ENCODE assay signal across 30 cellular contexts in the genomic region with DNA sequence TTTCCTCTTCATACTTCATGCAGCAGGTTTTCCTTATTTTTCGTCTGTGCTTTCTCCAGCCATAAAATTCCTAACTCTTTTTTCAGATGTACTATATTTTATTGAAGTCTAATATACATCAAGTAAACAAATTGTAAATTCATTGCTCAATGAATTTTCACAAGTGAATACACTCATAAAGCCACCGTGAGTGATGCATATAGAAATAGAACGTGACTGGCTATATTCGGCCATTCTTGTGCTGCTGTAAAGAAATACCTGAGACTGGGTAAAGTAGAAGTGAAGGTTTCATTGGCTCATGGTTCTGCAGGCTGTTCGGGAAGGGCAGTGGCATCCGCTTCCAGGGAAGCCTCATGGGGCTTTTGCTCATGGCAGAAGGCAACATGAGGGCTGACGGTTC.
"Had no signal": no experiment of that assay in that cellular context is flagged by ENCODE, and none has a peak within 500 bp of the region (broad histone marks: within the 10 kb centered on the region; RNA-seq: fewer than 3 reads in every experiment).

No MANE protein-coding gene starts in this region.

- DNase-seq: Karpas-422, Kasumi-1, MG63, MM.1S, MV-4-11, NCI-H1048, NCI-H1092, NCI-H1092 treated with DMSO at 0.1 percent for 48 hours, NCI-H1105, NCI-H1105 treated with DMSO at 0.1 percent for 48 hours, NCI-H1417 treated with DMSO at 0.1 percent for 48 hours, NCI-H1436, NCI-H1436 treated with DMSO at 0.1 percent for 48 hours, NCI-H146, NCI-H1694, NCI-H1694 treated with DMSO at 0.1 percent for 48 hours, NCI-H1930, NCI-H2081, NCI-H2081 treated with DMSO at 0.1 percent for 48 hours, NCI-H2107, NCI-H2171, NCI-H2171 treated with DMSO at 0.1 percent for 48 hours, NCI-H2227 treated with DMSO at 0.1 percent for 48 hours, NCI-H226, NCI-H345, NCI-H446, NCI-H446 treated with DMSO at 0.1 percent for 48 hours, NCI-H510A, NCI-H510A treated with DMSO at 0.1 percent for 48 hours, NCI-H524 had no signal

- H3K36me3 ChIP-seq: MG63 had no signal

- H3K27me3 ChIP-seq: MG63 had no signal

- H3K4me3 ChIP-seq: MG63 had no signal
